Comparison of ENCODE assay signal across 8 cellular contexts in the genomic region with DNA sequence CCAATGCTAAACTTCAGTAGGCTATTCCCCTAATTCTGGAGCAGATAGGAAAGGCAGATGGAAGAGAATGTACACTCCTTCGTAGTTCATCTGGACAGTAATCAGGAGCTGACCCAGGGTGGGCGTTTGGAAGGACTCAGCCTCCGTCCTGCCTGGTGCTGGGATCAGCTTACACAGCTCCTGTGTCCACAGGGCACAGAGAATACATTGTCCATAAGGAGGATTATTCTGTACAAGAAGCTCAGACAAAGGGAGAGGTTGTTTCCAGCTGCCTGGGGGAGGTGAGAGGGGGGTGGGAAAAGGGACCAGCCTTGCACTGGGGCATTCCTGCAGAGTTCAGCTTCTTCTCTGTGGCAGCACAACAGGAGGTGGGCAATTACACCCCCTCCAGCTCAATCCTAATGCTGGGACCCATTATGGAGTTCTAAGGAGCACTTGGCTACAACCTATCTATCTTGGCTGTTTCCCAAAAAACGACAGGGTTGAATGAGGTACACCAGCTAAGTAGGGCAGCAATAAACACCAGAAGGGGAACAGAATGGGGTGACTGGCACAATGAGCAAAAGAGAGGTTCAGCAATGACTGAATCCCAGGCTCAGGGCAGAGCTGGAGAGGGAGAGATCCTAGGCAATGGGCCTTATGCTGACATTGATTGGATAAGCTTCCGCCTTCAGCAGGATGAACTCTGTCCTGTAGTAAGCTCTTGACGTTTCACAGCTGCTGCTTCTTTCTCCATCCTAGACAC. TPM values are rescaled to one million over a fixed set of nuclear protein-coding genes. Genes with fewer than 3 reads are reported as not detected.
A peak's percentile ranks its signal among the peaks of the same experiment; 100 is the strongest.
DNase-seq lines count a peak whose midpoint lies in the region; ATAC-seq and TF ChIP-seq lines count a peak whose summit lies in the region.
"Had no signal": no experiment of that assay in that cellular context is flagged by ENCODE, and none has a peak within 500 bp of the region (broad histone marks: within the 10 kb centered on the region; RNA-seq: fewer than 3 reads in every experiment).

No MANE protein-coding gene starts in this region.

- H3K9me3 ChIP-seq in heart right ventricle (no peaks in the 10 kb centered on the region), sigmoid colon (no peaks in the 10 kb centered on the region)

- no peak for TF ChIP-seq POLR2A in sigmoid colon (IDR thresholded peaks at IDR 0.05)

- intact Hi-C loops in heart right ventricle (cut with DNase I): loop anchor here in 6 of 10 donors (2.0 to 10.0 kb wide), 4 partner anchors 145 to 155 kb away; no protein-coding TSS in a partner anchor
- intact Hi-C loops in sigmoid colon (cut with DNase I): no loop called here

- H3K4me3 ChIP-seq in heart right ventricle (no peak overlapping the region), sigmoid colon (no peak overlapping the region), H7 (ENCODE audit: insufficient read depth, low read depth, low read length) (no peak overlapping the region)

- TF ChIP-seq CTCF in heart right ventricle (IDR thresholded peaks at IDR 0.05) (no peak), sigmoid colon (IDR thresholded peaks at IDR 0.05) (no peak)

- H3K36me3 ChIP-seq in heart right ventricle (peaks cover 0 to 92% (median 42%) of the 10 kb centered on the region in 9 donors), sigmoid colon (peaks cover 28 to 57% (median 39%) of the 10 kb centered on the region in 4 donors), H7 (replicated peaks; ENCODE audit: control insufficient read depth, insufficient read depth, low read length) (peaks cover 33% of the 10 kb centered on the region)

- ATAC-seq in heart right ventricle: peak; percentile 48 to 79 (median 69)
- no peak for ATAC-seq in GM18502 (IDR thresholded peaks at IDR 0.05; ENCODE audit: poor library complexity, unreplicated experiment)

- DNase-seq in NCI-H82 (lab: John Stamatoyannopoulos, UW) (peak; percentile 79), heart right ventricle (no peak), sigmoid colon (no peak), NCI-H526 (lab: John Stamatoyannopoulos, UW) (no peak), H7 (no peak)
- DNase-seq: dermis blood vessel endothelial cell, NCI-H526 treated with DMSO at 0.1 percent for 48 hours had no signal

- no peaks in the 10 kb centered on the region for H3K27me3 ChIP-seq in heart right ventricle
- H3K27me3 ChIP-seq in sigmoid colon: no peaks in the 10 kb centered on the region
- no peaks in the 10 kb centered on the region for H3K27me3 ChIP-seq in H7 (ENCODE audit: control insufficient read depth, insufficient read depth, low read length)

- peaks cover 0 to 24% (median 20%) of the 10 kb centered on the region in 9 donors for H3K4me1 ChIP-seq in heart right ventricle
- peaks cover 0 to 12% (median 8%) of the 10 kb centered on the region in 4 donors for H3K4me1 ChIP-seq in sigmoid colon

- TF ChIP-seq EP300 in sigmoid colon (IDR thresholded peaks at IDR 0.05): no peak

- peak overlapping the region in 9 of 10 donors; percentile 19 to 75 (median 32) for H3K27ac ChIP-seq in heart right ventricle
- peak overlapping the region; percentile 4 to 45 (median 28) for H3K27ac ChIP-seq in sigmoid colon

- 25 to 39% methylated on average over 6 of the region's 6 CpGs for WGBS in heart right ventricle, 2 donors
- WGBS in sigmoid colon, 2 donors: 64 to 75% methylated on average over 6 of the region's 6 CpGs

RNA-seq across cellular contexts. Expression of a gene that starts 7.4 kb away (rescaled TPM):
- total RNA-seq in heart right ventricle: 10 to 100 TPM; 10.5 to 22.5 (median 13.9) TPM
- 10 to 100 TPM; 11.8 to 32.4 TPM for polyA plus RNA-seq in heart right ventricle
- total RNA-seq in sigmoid colon: 10 to 100 TPM; 25.3 to 33.4 (median 29.6) TPM
- polyA plus RNA-seq in sigmoid colon: 10 to 100 TPM; 34.2 to 43.9 (median 36.6) TPM
- total RNA-seq in H7 (2014; rRNA removed; shearing (Covaris generic)): 37.6 and 41.2 TPM in 2 replicates

RNA-seq across cellular contexts. Expression of a gene that starts 7.5 kb away (rescaled TPM):
- 10 to 100 TPM; 20.5 to 38.3 (median 26.0) TPM for total RNA-seq in heart right ventricle
- polyA plus RNA-seq in heart right ventricle: 10 to 100 TPM in 1 of 2 donors, 1 to 10 TPM in 1; 8.6 to 44.0 TPM
- 10 to 100 TPM; 19.1 to 47.4 (median 25.2) TPM for total RNA-seq in sigmoid colon
- polyA plus RNA-seq in sigmoid colon: 10 to 100 TPM in 1 of 3 donors, 1 to 10 TPM in 2; 4.6 to 39.2 (median 4.8) TPM
- 12.2 and 19.0 TPM in 2 replicates for total RNA-seq in H7 (2014; rRNA removed; shearing (Covaris generic))

RNA-seq across cellular contexts. Expression of a gene that starts 14.4 kb away (rescaled TPM):
- total RNA-seq in heart right ventricle (10 to 100 TPM; 18.4 to 49.3 (median 28.3) TPM), sigmoid colon (10 to 100 TPM; 26.8 to 39.6 (median 29.5) TPM)
- polyA plus RNA-seq in heart right ventricle (10 to 100 TPM; 24.3 to 82.0 TPM), sigmoid colon (100 to 1,000 TPM in 1 of 3 donors, 10 to 100 TPM in 2; 43.2 to 155 (median 63.6) TPM)
- total RNA-seq in H7 (2014; rRNA removed; shearing (Covaris generic)): 44.6 and 61.3 TPM in 2 replicates

RNA-seq across cellular contexts. Expression of a gene that starts 23.4 kb away (rescaled TPM):
- total RNA-seq in heart right ventricle (1 to 10 TPM in 6 of 10 donors, under 1 TPM in 4; 0.15 to 9.6 (median 1.5) TPM), sigmoid colon (1 to 10 TPM in 2 of 4 donors, under 1 TPM in 2; 0.66 to 3.4 (median 1.2) TPM)
- polyA plus RNA-seq in heart right ventricle (1 to 10 TPM in 1 of 2 donors, under 1 TPM in 1; 0.49 to 1.2 TPM), sigmoid colon (10 to 100 TPM; 11.4 to 65.7 (median 17.1) TPM)
- total RNA-seq in H7 (2014; rRNA removed; shearing (Covaris generic)): 493 and 564 TPM in 2 replicates

RNA-seq across cellular contexts. Expression of a gene that starts 44.6 kb away (rescaled TPM):
- total RNA-seq in heart right ventricle (1 to 10 TPM in 1 of 10 donors, under 1 TPM in 9; 0.21 to 1.2 (median 0.42) TPM), sigmoid colon (not detected)
- polyA plus RNA-seq in heart right ventricle (under 1 TPM; 0.03 to 0.22 TPM), sigmoid colon (not detected)
- total RNA-seq in H7 (2014; rRNA removed; shearing (Covaris generic)): 0.48 TPM in 1 of 2 replicates, not detected in the other
- total RNA-seq: dermis blood vessel endothelial cell had no signal
